Comparison of ENCODE assay signal across 21 cellular contexts in genomic region chr6:42393339-42393738, GRCh38. TPM values are rescaled to one million over a fixed set of nuclear protein-coding genes. Genes with fewer than 3 reads are reported as not detected.
A peak's percentile ranks its signal among the peaks of the same experiment; 100 is the strongest.
DNase-seq lines count a peak whose midpoint lies in the region; ATAC-seq and FAIRE-seq lines count a peak whose summit lies in the region.
"Had no signal": no experiment of that assay in that cellular context is flagged by ENCODE, and none has a peak within 500 bp of the region (broad histone marks: within the 10 kb centered on the region; RNA-seq: fewer than 3 reads in every experiment).

No MANE protein-coding gene starts in this region.

- peak overlapping the region; percentile 51 for H3K27ac Mint-ChIP-seq in activated CD4-positive, alpha-beta T cell treated with anti-CD3 and anti-CD28 coated beads, Interleukin-2, amount 10 ng/mL, durations not matched to agents 7 days and 5 days
- H3K27ac Mint-ChIP-seq in effector memory CD8-positive, alpha-beta T cell, result peak overlapping the region; percentile 39 to 95
- H3K27ac Mint-ChIP-seq: progenitor cell of endocrine pancreas had no signal

- no peaks in the 10 kb centered on the region for H3K9me3 Mint-ChIP-seq in activated CD4-positive, alpha-beta T cell treated with anti-CD3 and anti-CD28 coated beads, Interleukin-2, amount 10 ng/mL, durations not matched to agents 7 days and 5 days
- no peaks in the 10 kb centered on the region for H3K9me3 Mint-ChIP-seq in effector memory CD8-positive, alpha-beta T cell

- CTCF ChIA-PET in activated CD4-positive, alpha-beta T cell treated with anti-CD3 and anti-CD28 coated beads, Interleukin-2, amount 10 ng/mL, durations not matched to agents 7 days and 5 days (lab: Charles Lee), result interaction anchor here (7.4 kb wide), 1 partner anchor 10 kb away, joined by 44 read pairs; no protein-coding TSS in a partner anchor

- no peak for DNase-seq in activated CD4-positive, alpha-beta T cell treated with anti-CD3 and anti-CD28 coated beads, Interleukin-2, amount 10 ng/mL, durations not matched to agents 7 days and 5 days
- no peak for DNase-seq in activated CD4-positive, alpha-beta T cell treated with anti-CD3 and anti-CD28 coated beads, Interleukin-2, amount 50 U/mL, for 4 hours
- DNase-seq in GM18507 (ENCODE audit: extremely low spot score, insufficient read length, low read depth), result no peak
- no peak for DNase-seq in effector memory CD8-positive, alpha-beta T cell
- DNase-seq in putamen (ENCODE audit: low spot score), result peak; percentile 18
- no peak for DNase-seq in A172 (ENCODE audit: low spot score)
- no peak for DNase-seq in inferior parietal cortex (ENCODE audit: extremely low spot score)
- DNase-seq: DMS79 treated with DMSO at 0.1 percent for 48 hours; effector CD8-positive, alpha-beta T cell; esophagus squamous epithelium; KBM-7; lower lobe of right lung; NCI-H2029 treated with DMSO at 0.1 percent for 48 hours; NCI-H510A treated with DMSO at 0.1 percent for 48 hours; stimulated activated CD4-positive, alpha-beta T cell treated with anti-CD3 and anti-CD28 coated beads, Interleukin-12 subunit alpha, Interleukin-12 subunit beta, amount 100 ng/mL, for 4 hours; SW 1271; upper lobe of left lung had no signal

- H3K4me1 Mint-ChIP-seq in activated CD4-positive, alpha-beta T cell treated with anti-CD3 and anti-CD28 coated beads, Interleukin-2, amount 10 ng/mL, durations not matched to agents 7 days and 5 days, result peaks cover 77% of the 10 kb centered on the region
- H3K4me1 Mint-ChIP-seq in effector memory CD8-positive, alpha-beta T cell (ENCODE audit: low read depth in 2 of 2), result peaks cover 73 to 89% of the 10 kb centered on the region in 2 donors

- no peaks in the 10 kb centered on the region for H3K27me3 Mint-ChIP-seq in activated CD4-positive, alpha-beta T cell treated with anti-CD3 and anti-CD28 coated beads, Interleukin-2, amount 10 ng/mL, durations not matched to agents 7 days and 5 days
- no peaks in the 10 kb centered on the region for H3K27me3 Mint-ChIP-seq in effector memory CD8-positive, alpha-beta T cell
- H3K27me3 Mint-ChIP-seq: progenitor cell of endocrine pancreas had no signal

- FAIRE-seq in GM18507 (lab: Jason Lieb, UNC), result peak; percentile 36
- FAIRE-seq: bronchial epithelial cell had no signal

- H3K36me3 Mint-ChIP-seq in activated CD4-positive, alpha-beta T cell treated with anti-CD3 and anti-CD28 coated beads, Interleukin-2, amount 10 ng/mL, durations not matched to agents 7 days and 5 days (ENCODE audit: low read depth), result peaks cover 6% of the 10 kb centered on the region
- peaks cover 9% of the 10 kb centered on the region for H3K36me3 Mint-ChIP-seq in effector memory CD8-positive, alpha-beta T cell (ENCODE audit: insufficient read depth)

- POLR2A ChIA-PET in activated CD4-positive, alpha-beta T cell treated with anti-CD3 and anti-CD28 coated beads, Interleukin-2, amount 10 ng/mL, durations not matched to agents 7 days and 5 days (lab: Charles Lee), result no interaction called here

- ATAC-seq in effector memory CD8-positive, alpha-beta T cell (replicated peaks), result no peak
- no peak for ATAC-seq in GM21576 (IDR thresholded peaks at IDR 0.05; ENCODE audit: unreplicated experiment)
- ATAC-seq: activated naive CD4-positive, alpha-beta T cell treated with anti-CD3 and anti-CD28 coated beads, Interleukin-2, amount 50 U/mL, for 72 hours; lower lobe of right lung had no signal

- H3K4me3 Mint-ChIP-seq in activated CD4-positive, alpha-beta T cell treated with anti-CD3 and anti-CD28 coated beads, Interleukin-2, amount 10 ng/mL, durations not matched to agents 7 days and 5 days, result no peak overlapping the region
- peak overlapping the region in 1 of 2 donors; percentile 52 for H3K4me3 Mint-ChIP-seq in effector memory CD8-positive, alpha-beta T cell

RNA-seq across cellular contexts. Expression of gene TRERF1, which starts 58.4 kb away (rescaled TPM):
- total RNA-seq in activated CD4-positive, alpha-beta T cell treated with anti-CD3 and anti-CD28 coated beads, Interleukin-2, amount 10 ng/mL, durations not matched to agents 7 days and 5 days, result 10 to 100 TPM; 18.6 to 20.3 TPM
- total RNA-seq in A172 (2014; rRNA removed; shearing (Covaris generic)), result 3.4 and 3.5 TPM in 2 replicates
